In the genomic region with DNA sequence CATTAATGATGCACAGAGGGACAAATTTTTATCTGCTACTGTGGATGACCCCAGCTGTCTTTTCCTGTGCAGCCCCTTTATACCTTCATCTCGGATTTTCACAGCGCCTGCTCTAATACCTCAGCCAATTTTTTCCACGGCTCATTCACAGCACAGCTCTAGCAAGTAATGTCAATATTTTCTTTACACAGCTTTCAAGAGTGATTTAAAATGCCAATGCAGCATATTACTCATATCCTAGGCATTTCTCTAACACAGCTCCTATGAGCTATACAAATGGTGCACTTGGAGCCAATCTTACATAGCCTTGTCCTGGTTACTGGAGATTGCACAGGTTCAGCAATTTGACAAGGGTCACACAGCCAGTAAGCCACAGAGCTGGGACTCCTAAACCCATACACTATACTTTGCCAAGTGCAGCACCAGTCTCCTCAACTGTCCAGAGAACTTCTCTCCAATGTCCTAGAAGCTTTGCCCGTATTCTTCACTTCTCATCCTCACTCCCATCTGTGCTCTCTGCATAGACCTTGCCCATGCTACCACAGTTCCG, we compare ENCODE assay signal across 18 cellular contexts.
DNase-seq lines count a peak whose midpoint lies in the region; ATAC-seq, FAIRE-seq and TF ChIP-seq lines count a peak whose summit lies in the region.
"Had no signal": no experiment of that assay in that cellular context is flagged by ENCODE, and none has a peak within 500 bp of the region (broad histone marks: within the 10 kb centered on the region; RNA-seq: fewer than 3 reads in every experiment).

No MANE protein-coding gene starts in this region.

- H3K4me2 ChIP-seq in A549, result no peak overlapping the region

- POLR2A ChIA-PET in A549 (lab: Yijun Ruan, JAX), result no interaction called here
- POLR2A ChIA-PET in activated CD4-positive, alpha-beta T cell treated with anti-CD3 and anti-CD28 coated beads, Interleukin-2, amount 10 ng/mL, durations not matched to agents 7 days and 5 days (lab: Charles Lee), result no interaction called here

- no peak for TF ChIP-seq EP300 in A549 (IDR thresholded peaks at IDR 0.05)

- no peaks in the 10 kb centered on the region for H3K4me1 ChIP-seq in A549
- H3K4me1 ChIP-seq: body of pancreas, Caco-2, parathyroid adenoma had no signal

- no peak overlapping the region for H3K27ac Mint-ChIP-seq in activated CD4-positive, alpha-beta T cell treated with anti-CD3 and anti-CD28 coated beads, Interleukin-2, amount 10 ng/mL, durations not matched to agents 7 days and 5 days

- TF ChIP-seq POLR2A in A549 (IDR thresholded peaks at IDR 0.05; ENCODE audit: low read length), result no peak

- no peaks in the 10 kb centered on the region for H3K4me1 Mint-ChIP-seq in activated CD4-positive, alpha-beta T cell treated with anti-CD3 and anti-CD28 coated beads, Interleukin-2, amount 10 ng/mL, durations not matched to agents 7 days and 5 days

- H3K4me3 Mint-ChIP-seq in activated CD4-positive, alpha-beta T cell treated with anti-CD3 and anti-CD28 coated beads, Interleukin-2, amount 10 ng/mL, durations not matched to agents 7 days and 5 days, result no peak overlapping the region

- H3K4me3 ChIP-seq in A549 (no peak overlapping the region), epithelial cell of esophagus (ENCODE audit: low read length) (no peak overlapping the region)
- H3K4me3 ChIP-seq: body of pancreas, mucosa of descending colon had no signal

- TF ChIP-seq CTCF in A549 (IDR thresholded peaks at IDR 0.05), result no peak
- no peak for TF ChIP-seq CTCF in epithelial cell of esophagus (IDR thresholded peaks at IDR 0.05; ENCODE audit: insufficient read depth, low read depth, low read length, missing control alignments)
- TF ChIP-seq CTCF in D721Med (IDR thresholded peaks at IDR 0.05; ENCODE audit: insufficient read depth, missing control alignments), result no peak

- no peaks in the 10 kb centered on the region for H3K9me3 ChIP-seq in A549
- H3K9me3 ChIP-seq: Caco-2 had no signal

- no peak for TF ChIP-seq RAD21 in A549 (conservative IDR thresholded peaks at IDR 0.05 in 1 of 2, IDR thresholded peaks at IDR 0.05 in 1 of 2)

- ATAC-seq in A549, result no peak
- ATAC-seq: body of pancreas, mucosa of descending colon had no signal

- H3K9me3 Mint-ChIP-seq in activated CD4-positive, alpha-beta T cell treated with anti-CD3 and anti-CD28 coated beads, Interleukin-2, amount 10 ng/mL, durations not matched to agents 7 days and 5 days, result peaks cover 7% of the 10 kb centered on the region

- FAIRE-seq in A549 (lab: Jason Lieb, UNC) (no peak), D721Med (lab: Jason Lieb, UNC) (no peak), RCC 7860 (lab: Jason Lieb, UNC) (no peak)
- FAIRE-seq: islet of Langerhans had no signal

- H3K27me3 Mint-ChIP-seq in activated CD4-positive, alpha-beta T cell treated with anti-CD3 and anti-CD28 coated beads, Interleukin-2, amount 10 ng/mL, durations not matched to agents 7 days and 5 days, result no peaks in the 10 kb centered on the region

- H3K36me3 Mint-ChIP-seq in activated CD4-positive, alpha-beta T cell treated with anti-CD3 and anti-CD28 coated beads, Interleukin-2, amount 10 ng/mL, durations not matched to agents 7 days and 5 days (ENCODE audit: low read depth), result no peaks in the 10 kb centered on the region

- no peak overlapping the region for H3K27ac ChIP-seq in A549
- H3K27ac ChIP-seq: body of pancreas, parathyroid adenoma had no signal

- CTCF ChIA-PET in A549 (lab: Yijun Ruan, JAX), result no interaction called here
- CTCF ChIA-PET in activated CD4-positive, alpha-beta T cell treated with anti-CD3 and anti-CD28 coated beads, Interleukin-2, amount 10 ng/mL, durations not matched to agents 7 days and 5 days (lab: Charles Lee), result no interaction called here

- 2% methylated on average over 5 of the region's 5 CpGs for WGBS in A549 (ENCODE audit: missing lambda C conversion rate)

- DNase-seq in A549 (ENCODE audit: low read depth in 1 of 2, low spot score in 1 of 2) (no peak), NCI-H69 (lab: John Stamatoyannopoulos, UW) (peak; percentile 82), epithelial cell of esophagus (ENCODE audit: low read depth) (peak; percentile 6), non-pigmented ciliary epithelial cell (ENCODE audit: low read depth) (peak; percentile 18), LoVo (ENCODE audit: low spot score) (no peak), D721Med (ENCODE audit: insufficient read length, low spot score) (no peak), RCC 7860 (ENCODE audit: low spot score) (no peak)
- no peak for DNase-seq in activated CD4-positive, alpha-beta T cell treated with anti-CD3 and anti-CD28 coated beads, Interleukin-2, amount 10 ng/mL, durations not matched to agents 7 days and 5 days
- DNase-seq: activated CD4-positive, CD25-positive, alpha-beta regulatory T cell; activated effector memory CD4-positive, alpha-beta T cell treated with Interleukin-2 at 50 U/mL for 16 hours; body of pancreas; Caco-2; effector CD8-positive, alpha-beta T cell; mucosa of descending colon; NCI-H2029 treated with DMSO at 0.1 percent for 48 hours; NCI-H526 had no signal

TF ChIP-seq in A549, 52 proteins besides CTCF, POLR2A, EP300 and RAD21:
- no peak for TF ChIP-seq RARB (CRISPR knock-in tag; IDR thresholded peaks at IDR 0.05)
- no peak for TF ChIP-seq HOXA7 (CRISPR knock-in tag; IDR thresholded peaks at IDR 0.05)
- TF ChIP-seq ESRRA (IDR thresholded peaks at IDR 0.05; ENCODE audit: borderline replicate concordance, low read length), result no peak
- peak; percentile 7 for TF ChIP-seq MAFK (IDR thresholded peaks at IDR 0.05; ENCODE audit: partially characterized antibody)
- TF ChIP-seq CBX2 (IDR thresholded peaks at IDR 0.05; ENCODE audit: borderline replicate concordance, low read depth), result no peak
TF ChIP-seq in A549: peak in this region for 1.

Comparison
In these comparisons a context has a peak if more than half of its experiments do, and no peak if none do; other contexts are left out.
1. DNase-seq: peak in NCI-H69 (single experiment), epithelial cell of esophagus (single experiment) and non-pigmented ciliary epithelial cell (single experiment); none in A549 (0 of 2), LoVo (single experiment), D721Med (single experiment), RCC 7860 (single experiment) and activated CD4-positive, alpha-beta T cell treated with anti-CD3 and anti-CD28 coated beads, Interleukin-2, amount 10 ng/mL, durations not matched to agents 7 days and 5 days (single experiment).